In genomic region chr11:116540019-116540418, GRCh38 we compare ENCODE assay signal across 28 cellular contexts.
"Had no signal": no experiment of that assay in that cellular context is flagged by ENCODE, and none has a peak within 500 bp of the region (broad histone marks: within the 10 kb centered on the region; RNA-seq: fewer than 3 reads in every experiment).

No MANE protein-coding gene starts in this region.

- H3K9me3 ChIP-seq: adrenal gland, gastrocnemius medialis had no signal

- FAIRE-seq: bronchial epithelial cell had no signal

- DNase-seq: activated CD4-positive, alpha-beta memory T cell treated with anti-CD3 and anti-CD28 coated beads for 36 hours; activated CD4-positive, alpha-beta T cell treated with anti-CD3 and anti-CD28 coated beads for 36 hours; activated CD4-positive, alpha-beta T cell treated with anti-CD3 and anti-CD28 coated beads, Interleukin-2, amount 10 ng/mL, durations not matched to agents 24 days and 14 days; activated CD4-positive, CD25-positive, alpha-beta regulatory T cell; activated CD4-positive, CD25-positive, alpha-beta regulatory T cell treated with anti-CD3 and anti-CD28 coated beads, Interleukin-2, amount 50 U/mL, for 72 hours; activated CD8-positive, alpha-beta memory T cell treated with anti-CD3 and anti-CD28 coated beads, Interleukin-2, amount 10 ng/mL, durations not matched to agents 7 days and 5 days; activated CD8-positive, alpha-beta memory T cell treated with anti-CD3 and anti-CD28 coated beads, Interleukin-2, amount 50 U/mL, for 4 hours; activated CD8-positive, alpha-beta T cell treated with anti-CD3 and anti-CD28 coated beads, Interleukin-2, amount 10 ng/mL, durations not matched to agents 7 days and 5 days; activated effector memory CD4-positive, alpha-beta T cell treated with anti-CD3 and anti-CD28 coated beads, Interleukin-2, amount 50 U/mL, for 16 hours; activated naive CD4-positive, alpha-beta T cell treated with anti-CD3 and anti-CD28 coated beads for 36 hours; activated naive CD8-positive, alpha-beta T cell treated with anti-CD3 and anti-CD28 coated beads for 36 hours; activated naive CD8-positive, alpha-beta T cell treated with anti-CD3 and anti-CD28 coated beads, Interleukin-2, amount 50 U/mL, for 24 hours; activated T-cell treated with anti-CD3 and anti-CD28 coated beads, Interleukin-2, amount 50 U/mL, for 1 hour; activated T-cell treated with anti-CD3 and anti-CD28 coated beads, Interleukin-2, amount 50 U/mL, for 48 hours; adrenal gland; brain microvascular endothelial cell; cortex of kidney; dermis blood vessel endothelial cell; effector CD4-positive, alpha-beta T cell; effector memory CD8-positive, alpha-beta T cell; erythroblast; foreskin keratinocyte; gastrocnemius medialis; T-helper 1 cell; T-helper 17 cell; T1000 had no signal

- H3K4me1 ChIP-seq: adrenal gland, esophagus muscularis mucosa, foreskin keratinocyte, gastrocnemius medialis had no signal

- H3K27me3 ChIP-seq: adrenal gland, brain microvascular endothelial cell, foreskin keratinocyte had no signal

- H3K4me3 ChIP-seq: adrenal gland, esophagus muscularis mucosa, gastrocnemius medialis had no signal

- H3K36me3 ChIP-seq: adrenal gland, brain microvascular endothelial cell, esophagus muscularis mucosa, gastrocnemius medialis had no signal

- H3K27ac ChIP-seq: adrenal gland, brain microvascular endothelial cell, esophagus muscularis mucosa, foreskin keratinocyte, gastrocnemius medialis had no signal
